9 cellular contexts compared by ENCODE assay signal in genomic region chr1:23166854-23167253, GRCh38. TPM values are rescaled to one million over a fixed set of nuclear protein-coding genes. Genes with fewer than 3 reads are reported as not detected.
DNase-seq lines count a peak whose midpoint lies in the region; ATAC-seq and TF ChIP-seq lines count a peak whose summit lies in the region.
"Had no signal": no experiment of that assay in that cellular context is flagged by ENCODE, and none has a peak within 500 bp of the region (broad histone marks: within the 10 kb centered on the region; RNA-seq: fewer than 3 reads in every experiment).

No MANE protein-coding gene starts in this region.

- no peak overlapping the region for H2BK120ac ChIP-seq in trophoblast cell (ENCODE audit: insufficient read depth, low read length, poor library complexity)

- H3K9ac ChIP-seq in trophoblast cell (ENCODE audit: low read length) = peak overlapping the region; percentile 86

- H3K9me3 ChIP-seq in Caco-2 = no peaks in the 10 kb centered on the region
- H3K9me3 ChIP-seq in esophagus (ENCODE audit: control insufficient read depth in 2 of 2, insufficient read depth in 1 of 2, low read depth in 1 of 2, low read length in 1 of 2) = no peaks in the 10 kb centered on the region
- H3K9me3 ChIP-seq in trophoblast cell (ENCODE audit: insufficient read depth, low read depth, low read length) = no peaks in the 10 kb centered on the region

- H3K4me3 ChIP-seq in Caco-2 (ENCODE audit: low read depth, low read length) (peak overlapping the region; percentile 68), esophagus (ENCODE audit: low read depth in 1 of 2, low read length in 2 of 2) (peak overlapping the region in 1 of 2 donors; percentile 89), trophoblast cell (ENCODE audit: low read depth, low read length) (no peak overlapping the region)

- H3K4me1 Mint-ChIP-seq in Caco-2 (ENCODE audit: low read depth, unreplicated experiment) = peaks cover 10% of the 10 kb centered on the region

- no peak overlapping the region for H3K18ac ChIP-seq in trophoblast cell (ENCODE audit: low read length)

- CTCF ChIA-PET in Caco-2 (lab: Charles Lee) = interaction anchor here (0.6 to 1.2 kb wide), 2 partner anchors 18 to 180 kb away, joined by 8 to 11 read pairs; no protein-coding TSS in a partner anchor
- CTCF ChIA-PET in RWPE1 (lab: Yijun Ruan, JAX) = interaction anchor here (0.6 kb wide), 1 partner anchor 130 kb away, joined by 3 read pairs; no protein-coding TSS in a partner anchor

- no peak overlapping the region for H4K8ac ChIP-seq in trophoblast cell (ENCODE audit: low read depth, low read length)

- no peak overlapping the region for H2BK5ac ChIP-seq in trophoblast cell (ENCODE audit: low read depth, low read length, poor library complexity)

- H2BK12ac ChIP-seq in trophoblast cell (ENCODE audit: low read length) = no peak overlapping the region

- H4K12ac ChIP-seq in trophoblast cell (ENCODE audit: low read depth, low read length) = no peak overlapping the region

- H3K4me3 Mint-ChIP-seq in Caco-2 (ENCODE audit: unreplicated experiment) = peak overlapping the region; percentile 99

- H3K14ac ChIP-seq in trophoblast cell (ENCODE audit: low read length) = no peak overlapping the region

- H3K27me3 Mint-ChIP-seq in Caco-2 (ENCODE audit: insufficient read depth, unreplicated experiment) = no peaks in the 10 kb centered on the region

- H3K79me2 ChIP-seq in trophoblast cell (ENCODE audit: control insufficient read depth, insufficient read depth, low read length, poor library complexity) = peaks cover 25% of the 10 kb centered on the region

- peak overlapping the region; percentile 55 for H3K27ac Mint-ChIP-seq in Caco-2 (ENCODE audit: unreplicated experiment)

- H3K4me1 ChIP-seq in Caco-2 = peaks cover 4% of the 10 kb centered on the region; the same call in 1 of the 2 replicates
- H3K4me1 ChIP-seq in esophagus (ENCODE audit: control insufficient read depth in 2 of 2, insufficient read depth in 2 of 2, low read length in 1 of 2) = no peaks in the 10 kb centered on the region
- H3K4me1 ChIP-seq in trophoblast cell (ENCODE audit: control insufficient read depth in 1 of 2, insufficient read depth in 2 of 2, low read length in 2 of 2) = peaks cover 3 to 4% of the 10 kb centered on the region in 2 experiments

- peaks cover 9% of the 10 kb centered on the region for H3K36me3 Mint-ChIP-seq in Caco-2 (ENCODE audit: insufficient read depth, unreplicated experiment)

- BruUV-seq in Caco-2 (replicated peaks; lab: Mats Ljungman, UMichigan) = no TSS peak

- H3K27me3 ChIP-seq in Caco-2 (replicated peaks; ENCODE audit: control insufficient read depth, insufficient read depth, low read length) (no peaks in the 10 kb centered on the region), esophagus (ENCODE audit: control insufficient read depth in 1 of 2, insufficient read depth in 2 of 2, low read length in 2 of 2) (no peaks in the 10 kb centered on the region), trophoblast cell (ENCODE audit: insufficient read depth, low read length) (no peaks in the 10 kb centered on the region)

- no peak for TF ChIP-seq CTCF in Caco-2 (IDR thresholded peaks at IDR 0.05; ENCODE audit: insufficient read depth in 1 of 2, low read depth in 1 of 2, low read length in 1 of 2, severe bottlenecking in 1 of 2, unreplicated experiment in 1 of 2)
- TF ChIP-seq CTCF in RWPE1 (conservative IDR thresholded peaks at IDR 0.05; ENCODE audit: low read depth) = no peak

- H3K36me3 ChIP-seq in Caco-2 (ENCODE audit: control insufficient read depth, insufficient read depth, low read length) (no peaks in the 10 kb centered on the region), esophagus (ENCODE audit: control insufficient read depth in 2 of 2, insufficient read depth in 2 of 2, low read length in 1 of 2) (no peaks in the 10 kb centered on the region), trophoblast cell (ENCODE audit: control insufficient read depth in 1 of 2, insufficient read depth in 2 of 2, low read length in 2 of 2) (no peaks in the 10 kb centered on the region)

- no peak for ATAC-seq in GM19397 (IDR thresholded peaks at IDR 0.05; ENCODE audit: unreplicated experiment)

- no peaks in the 10 kb centered on the region for H3K9me3 Mint-ChIP-seq in Caco-2 (ENCODE audit: unreplicated experiment)

- H4K91ac ChIP-seq in trophoblast cell (ENCODE audit: low read depth, low read length) = no peak overlapping the region

- H3K4me2 ChIP-seq in trophoblast cell (ENCODE audit: low read length) = peak overlapping the region; percentile 98

- H3K27ac ChIP-seq in RWPE1 = peak overlapping the region; percentile 95
- peak overlapping the region; percentile 93 to 95 for H3K27ac ChIP-seq in esophagus (ENCODE audit: low read depth in 2 of 2, low read length in 1 of 2)
- H3K27ac ChIP-seq in trophoblast cell (ENCODE audit: low read depth, low read length) = peak overlapping the region; percentile 86

- POLR2A ChIA-PET in Caco-2 (lab: Charles Lee) (interaction anchor here (0.6 kb wide), 1 partner anchor 64 kb away, joined by 3 read pairs; no protein-coding TSS in a partner anchor), RWPE1 (lab: Yijun Ruan, JAX; ENCODE audit: low non-redundant PET) (interaction anchor here (0.6 to 1.2 kb wide), 3 partner anchors 9 to 40 kb away, joined by 3 read pairs; no protein-coding TSS in a partner anchor)

- no peak for DNase-seq in Caco-2
- no peak for DNase-seq in RWPE1 (ENCODE audit: low spot score)
- peak in 1 of 2 donors; percentile 71 for DNase-seq in trophoblast cell
- DNase-seq in UCSD-AML1 (lab: John Stamatoyannopoulos, UW; ENCODE audit: unreplicated experiment) = no peak
- DNase-seq in NCI-H526 (lab: John Stamatoyannopoulos, UW) = no peak
- DNase-seq in stimulated activated CD4-positive, alpha-beta T cell treated with anti-CD3 and anti-CD28 coated beads, Interleukin-12 subunit alpha, Interleukin-12 subunit beta, amount 100 ng/mL, for 4 hours = no peak
- DNase-seq: NCI-H1092 had no signal

- H2AFZ ChIP-seq in trophoblast cell (ENCODE audit: insufficient read depth, low read length, poor library complexity) = no peak overlapping the region

- H3K4ac ChIP-seq in trophoblast cell (ENCODE audit: low read depth, low read length) = peak overlapping the region; percentile 74

- no peak overlapping the region for H2AK5ac ChIP-seq in trophoblast cell (ENCODE audit: low read length)

- no peak overlapping the region for H3K23ac ChIP-seq in trophoblast cell (ENCODE audit: low read length)

- intact Hi-C loops in Caco-2 (cut with micrococcal nuclease; ENCODE audit: unreplicated experiment) = loop anchor here (5.0 kb wide), 2 partner anchors 45 to 150 kb away; partner anchors contain the start of genes KDM1A and TEX46

- H3K79me1 ChIP-seq in trophoblast cell (ENCODE audit: low read length) = peaks cover 13% of the 10 kb centered on the region

RNA-seq across cellular contexts. Expression of gene LUZP1, which starts 1.8 kb away (rescaled TPM):
- total RNA-seq in Caco-2 (2022) = 20.0 and 20.6 TPM in 2 replicates
- 1 to 10 TPM; 3.6 to 4.4 TPM for polyA plus RNA-seq in esophagus
- polyA plus RNA-seq in trophoblast cell (2013) = 38.6 TPM in 2 replicates

RNA-seq across cellular contexts. Expression of gene HTR1D, which starts 50.4 kb away (rescaled TPM):
- 7.7 and 8.7 TPM in 2 replicates for total RNA-seq in Caco-2 (2022)
- polyA plus RNA-seq in esophagus = not detected
- polyA plus RNA-seq in trophoblast cell (2013) = 3.1 and 3.7 TPM in 2 replicates
